Comparison of ENCODE assay signal across 9 cellular contexts in the genomic region with DNA sequence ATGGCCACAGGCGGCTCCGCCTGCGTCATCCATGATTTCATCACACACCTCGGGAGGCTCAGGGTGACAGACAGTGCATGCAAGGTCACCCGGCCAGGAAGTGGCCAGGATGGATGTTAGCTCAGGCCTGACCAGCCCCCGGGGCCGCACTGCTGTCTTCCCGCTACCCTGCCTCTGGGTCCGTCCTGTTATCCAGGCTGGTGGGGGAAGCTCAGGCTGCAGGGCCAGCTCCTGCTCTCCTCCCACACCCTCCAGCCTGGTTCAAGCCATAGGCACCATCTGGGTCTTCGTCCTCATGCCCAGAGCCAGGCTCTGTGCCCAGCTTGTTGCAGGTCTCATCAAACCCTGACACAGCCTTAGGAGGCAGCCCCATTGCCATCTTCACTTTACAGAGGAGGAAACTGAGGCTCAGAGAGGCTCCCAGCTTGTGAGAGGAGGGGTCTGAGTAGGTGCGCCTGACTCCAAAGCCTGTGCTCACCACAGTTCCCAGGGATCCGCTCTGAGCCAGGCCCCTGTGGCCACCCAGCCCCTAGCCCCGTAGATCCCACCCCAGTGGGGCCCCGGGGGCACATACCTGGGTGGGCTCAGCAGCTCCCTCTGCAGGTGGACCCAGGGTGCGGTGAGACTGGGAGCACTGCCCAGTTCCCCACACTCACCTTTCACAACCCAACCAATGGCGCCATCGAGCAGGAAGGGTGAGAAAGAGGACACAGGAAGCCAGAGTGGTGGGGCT. TPM values are rescaled to one million over a fixed set of nuclear protein-coding genes. Genes with fewer than 3 reads are reported as not detected.
DNase-seq lines count a peak whose midpoint lies in the region; ATAC-seq and TF ChIP-seq lines count a peak whose summit lies in the region.
"Had no signal": no experiment of that assay in that cellular context is flagged by ENCODE, and none has a peak within 500 bp of the region (broad histone marks: within the 10 kb centered on the region; RNA-seq: fewer than 3 reads in every experiment).

No MANE protein-coding gene starts in this region.

- H3K4me1 ChIP-seq in right atrium auricular region, result no peaks in the 10 kb centered on the region

- ATAC-seq in Right ventricle myocardium inferior, result peak; percentile 33
- no peak for ATAC-seq in GM19395 (IDR thresholded peaks at IDR 0.05; ENCODE audit: unreplicated experiment)

- no peak overlapping the region for H3K27ac Mint-ChIP-seq in mesothelial cell of epicardium

- peaks cover 4% of the 10 kb centered on the region for H3K4me1 Mint-ChIP-seq in mesothelial cell of epicardium

- TF ChIP-seq CTCF in right atrium auricular region (IDR thresholded peaks at IDR 0.05) (no peak), WERI-Rb-1 (IDR thresholded peaks at IDR 0.05; ENCODE audit: low read depth, low read length) (peak; percentile 60), mesothelial cell of epicardium (IDR thresholded peaks at IDR 0.05; ENCODE audit: unreplicated experiment) (no peak)

- intact Hi-C loops in Right ventricle myocardium inferior (cut with DNase I), result no loop called here

- H3K27ac ChIP-seq in right atrium auricular region (no peak overlapping the region), WERI-Rb-1 (no peak overlapping the region)
- H3K27ac ChIP-seq: VCaP had no signal

- no peaks in the 10 kb centered on the region for H3K27me3 Mint-ChIP-seq in mesothelial cell of epicardium (ENCODE audit: low read depth)

- no peaks in the 10 kb centered on the region for H3K9me3 Mint-ChIP-seq in mesothelial cell of epicardium

- H3K27me3 ChIP-seq in right atrium auricular region (no peaks in the 10 kb centered on the region), WERI-Rb-1 (ENCODE audit: insufficient read depth, low read depth, severe bottlenecking) (no peaks in the 10 kb centered on the region)

- H3K9me3 ChIP-seq in right atrium auricular region (no peaks in the 10 kb centered on the region), WERI-Rb-1 (ENCODE audit: severe bottlenecking) (no peaks in the 10 kb centered on the region)

- peaks cover 4% of the 10 kb centered on the region for H3K36me3 ChIP-seq in right atrium auricular region
- H3K36me3 ChIP-seq in WERI-Rb-1, result no peaks in the 10 kb centered on the region

- DNase-seq in Right ventricle myocardium inferior (ENCODE audit: missing footprints), result peak; percentile 90
- DNase-seq in right atrium auricular region (ENCODE audit: low spot score), result no peak
- no peak for DNase-seq in WERI-Rb-1
- peak; percentile 84 for DNase-seq in iris pigment epithelial cell (ENCODE audit: low read depth)
- no peak for DNase-seq in mesothelial cell of epicardium (ENCODE audit: low spot score in 2 of 2, unreplicated experiment in 2 of 2)
- DNase-seq in NCI-H1092 (lab: John Stamatoyannopoulos, UW), result no peak
- DNase-seq in stimulated activated CD4-positive, alpha-beta T cell treated with anti-CD3 and anti-CD28 coated beads, Interleukin-2, amount 100 ng/mL, for 24 hours, result no peak

- H3K4me3 Mint-ChIP-seq in mesothelial cell of epicardium, result no peak overlapping the region

- peaks cover 11% of the 10 kb centered on the region for H3K36me3 Mint-ChIP-seq in mesothelial cell of epicardium

- H3K4me3 ChIP-seq in right atrium auricular region, result no peak overlapping the region
- no peak overlapping the region for H3K4me3 ChIP-seq in WERI-Rb-1 (ENCODE audit: low read depth, low read length)

RNA-seq across cellular contexts. Expression of a gene that starts 0.4 kb away (rescaled TPM):
- 0.87 TPM for total RNA-seq in Right ventricle myocardium inferior
- total RNA-seq in right atrium auricular region, result 1 to 10 TPM in 1 of 2 donors, under 1 TPM in 1; 0.75 to 1.0 TPM
- total RNA-seq in mesothelial cell of epicardium, result 0.38 TPM in 1 of 3 replicates, not detected in the others

RNA-seq across cellular contexts. Expression of a gene that starts 26.9 kb away (rescaled TPM):
- total RNA-seq in Right ventricle myocardium inferior (not detected), right atrium auricular region (not detected), mesothelial cell of epicardium (0.43 to 0.47 TPM in 2 of 3 replicates, not detected in the other)

RNA-seq across cellular contexts. Expression of a gene that starts 39.3 kb away (rescaled TPM):
- total RNA-seq in Right ventricle myocardium inferior, result 23.1 TPM
- 10 to 100 TPM; 12.6 to 25.5 TPM for total RNA-seq in right atrium auricular region
- total RNA-seq in mesothelial cell of epicardium, result 65.8 to 67.1 TPM (median 66.9 TPM) in 3 replicates

Comparison
In these comparisons a context has a peak if more than half of its experiments do, and no peak if none do; other contexts are left out.
1. DNase-seq: peak in Right ventricle myocardium inferior (single experiment) and iris pigment epithelial cell (single experiment); none in right atrium auricular region (single experiment), WERI-Rb-1 (single experiment), mesothelial cell of epicardium (0 of 2), NCI-H1092 (single experiment) and stimulated activated CD4-positive, alpha-beta T cell treated with anti-CD3 and anti-CD28 coated beads, Interleukin-2, amount 100 ng/mL, for 24 hours (0 of 2).